17 cellular contexts compared by ENCODE assay signal in genomic region chr11:16612234-16612571, GRCh38.
A peak's percentile ranks its signal among the peaks of the same experiment; 100 is the strongest.
DNase-seq lines count a peak whose midpoint lies in the region; ATAC-seq, FAIRE-seq and TF ChIP-seq lines count a peak whose summit lies in the region.
"Had no signal": no experiment of that assay in that cellular context is flagged by ENCODE, and none has a peak within 500 bp of the region (broad histone marks: within the 10 kb centered on the region; RNA-seq: fewer than 3 reads in every experiment).

No MANE protein-coding gene starts in this region.

- H3K4me1 Mint-ChIP-seq in chondrocyte (ENCODE audit: low read depth), result peaks cover 25% of the 10 kb centered on the region
- H3K4me1 Mint-ChIP-seq in nephron, result peaks cover 19% of the 10 kb centered on the region

- H3K4me3 ChIP-seq in HepG2 (replicated peaks in 1 of 3; ENCODE audit: insufficient read depth in 1 of 3, low read depth in 2 of 3, low read length in 3 of 3) (no peak overlapping the region), right lobe of liver (no peak overlapping the region)

- POLR2A ChIA-PET in HepG2 (lab: Yijun Ruan, JAX), result no interaction called here

- H3K27me3 Mint-ChIP-seq in chondrocyte (ENCODE audit: low read depth) (peaks cover 2% of the 10 kb centered on the region), nephron (ENCODE audit: low read depth) (peaks cover 5% of the 10 kb centered on the region)
- H3K27me3 Mint-ChIP-seq: activated naive CD4-positive, alpha-beta T cell treated with anti-CD3 and anti-CD28 coated beads, Interleukin-2, amount 10 ng/mL, durations not matched to agents 7 days and 5 days had no signal

- H4K20me1 ChIP-seq in HepG2 (ENCODE audit: insufficient read depth, low read length), result no peaks in the 10 kb centered on the region

- no TSS peak for BruUV-seq in HepG2 (replicated peaks; lab: Mats Ljungman, UMichigan)

- intact Hi-C loops in HepG2 (cut with micrococcal nuclease; ENCODE audit: unreplicated experiment), result loop anchor here (10.0 kb wide), 1 partner anchor 1287 kb away; no protein-coding TSS in a partner anchor
- intact Hi-C loops in right lobe of liver (cut with DNase I), result no loop called here

- H3K9me3 Mint-ChIP-seq in chondrocyte (ENCODE audit: low read depth) (no peaks in the 10 kb centered on the region), nephron (no peaks in the 10 kb centered on the region)
- H3K9me3 Mint-ChIP-seq: activated naive CD4-positive, alpha-beta T cell treated with anti-CD3 and anti-CD28 coated beads, Interleukin-2, amount 10 ng/mL, durations not matched to agents 7 days and 5 days; activated T-cell treated with anti-CD3 and anti-CD28 coated beads, Interleukin-2, amount 50 U/mL, for 24 hours had no signal

- CTCF ChIA-PET in HepG2 (lab: Yijun Ruan, JAX; ENCODE audit: low intra/inter-chr PET ratio, low total read pairs), result interaction anchor here (2.3 to 2.4 kb wide), 2 partner anchors 785 to 792 kb away, joined by 6 to 15 read pairs; no protein-coding TSS in a partner anchor

- no peak overlapping the region for H3K9ac ChIP-seq in HepG2 (ENCODE audit: insufficient read depth, low read depth, low read length)

- peaks cover 21% of the 10 kb centered on the region for H3K4me1 ChIP-seq in HepG2 (ENCODE audit: insufficient read depth, low read length)
- peaks cover 0 to 10% (median 0%) of the 10 kb centered on the region in 4 donors for H3K4me1 ChIP-seq in right lobe of liver

- H3K4me3 Mint-ChIP-seq in chondrocyte (ENCODE audit: unreplicated experiment) (peak overlapping the region; percentile 58), nephron (peak overlapping the region; percentile 80 to 91 (median 89))
- H3K4me3 Mint-ChIP-seq: activated CD8-positive, alpha-beta T cell treated with anti-CD3 and anti-CD28 coated beads, Interleukin-2, amount 10 ng/mL, durations not matched to agents 7 days and 5 days; activated naive CD4-positive, alpha-beta T cell treated with anti-CD3 and anti-CD28 coated beads, Interleukin-2, amount 10 ng/mL, durations not matched to agents 7 days and 5 days had no signal

- H3K4me2 ChIP-seq in HepG2 (ENCODE audit: low read depth, low read length), result no peak overlapping the region

- H2AFZ ChIP-seq in HepG2 (ENCODE audit: low read length), result no peak overlapping the region

- TF ChIP-seq POLR2A in HepG2 (IDR thresholded peaks at IDR 0.05; ENCODE audit: insufficient read depth in 1 of 2, low read depth in 2 of 2, low read length in 2 of 2) (no peak), right lobe of liver (IDR thresholded peaks at IDR 0.05) (no peak)

- no peaks in the 10 kb centered on the region for H3K9me3 ChIP-seq in HepG2 (ENCODE audit: low read length)
- H3K9me3 ChIP-seq in right lobe of liver, result no peaks in the 10 kb centered on the region
- H3K9me3 ChIP-seq: pancreas had no signal

- no peak for TF ChIP-seq CTCF in HepG2 (CRISPR knock-in tag; IDR thresholded peaks at IDR 0.05)
- no peak for TF ChIP-seq CTCF in right lobe of liver (IDR thresholded peaks at IDR 0.05)
- no peak for TF ChIP-seq CTCF in chondrocyte (IDR thresholded peaks at IDR 0.05)
- TF ChIP-seq CTCF in nephron (IDR thresholded peaks at IDR 0.05; ENCODE audit: unreplicated experiment in 3 of 3), result no peak

- H3K27ac ChIP-seq in HepG2 (ENCODE audit: extremely low read length, insufficient read depth, low read length) (no peak overlapping the region), right lobe of liver (no peak overlapping the region)

- 20% methylated on average over 4 of the region's 4 CpGs for WGBS in HepG2 (ENCODE audit: low lambda C conversion rate)
- 20% methylated on average over 4 of the region's 4 CpGs for WGBS in right lobe of liver (ENCODE audit: insufficient coverage, low coverage, low lambda C conversion rate, missing lambda C conversion rate)

- H3K36me3 Mint-ChIP-seq in chondrocyte (ENCODE audit: low read depth), result no peaks in the 10 kb centered on the region
- no peaks in the 10 kb centered on the region for H3K36me3 Mint-ChIP-seq in nephron (ENCODE audit: low read depth)
- H3K36me3 Mint-ChIP-seq: naive B cell had no signal

- in situ Hi-C loops in HepG2 (cut with HindIII; ENCODE audit: extremely low pct_ligation_motif_present, low pct_unique_long_range_greater_than_20kb), result loop anchor here (10.0 kb wide), 2 partner anchors 667 to 787 kb away; no protein-coding TSS in a partner anchor

- no peak for TF ChIP-seq RAD21 in HepG2 (CRISPR knock-in tag; IDR thresholded peaks at IDR 0.05)

- peaks cover 11 to 64% of the 10 kb centered on the region in 2 experiments; a peak in 4 of 5 replicates for H3K27me3 ChIP-seq in HepG2 (ENCODE audit: control insufficient read depth in 1 of 2, insufficient read depth in 2 of 2, low read length in 2 of 2)
- H3K27me3 ChIP-seq in right lobe of liver, result peaks cover 6 to 41% of the 10 kb centered on the region in 2 donors

- no peak for DNase-seq in HepG2 (ENCODE audit: low spot score)
- DNase-seq in right lobe of liver, result no peak
- DNase-seq in chondrocyte (ENCODE audit: low spot score), result no peak
- DNase-seq in RCC 7860 (ENCODE audit: low spot score), result no peak
- DNase-seq: activated CD4-positive, CD25-positive, alpha-beta regulatory T cell; activated CD8-positive, alpha-beta T cell treated with anti-CD3 and anti-CD28 coated beads, Interleukin-2, amount 10 ng/mL, durations not matched to agents 7 days and 5 days; activated naive CD4-positive, alpha-beta T cell treated with anti-CD3 and anti-CD28 coated beads, Interleukin-2, amount 10 ng/mL, durations not matched to agents 7 days and 5 days; activated T-cell treated with anti-CD3 and anti-CD28 coated beads, Interleukin-2, amount 50 U/mL, for 24 hours; effector memory CD4-positive, alpha-beta T cell; GF-D8; naive B cell; NCI-H2107; pancreas; T1000 had no signal

- no peaks in the 10 kb centered on the region for H3K79me2 ChIP-seq in HepG2 (ENCODE audit: insufficient read depth, low read length)

- H3K36me3 ChIP-seq in HepG2 (replicated peaks in 1 of 2; ENCODE audit: control insufficient read depth in 1 of 2, insufficient read depth in 2 of 2, low read length in 2 of 2), result no peaks in the 10 kb centered on the region
- no peaks in the 10 kb centered on the region for H3K36me3 ChIP-seq in right lobe of liver
- H3K36me3 ChIP-seq: pancreas had no signal

- H3K27ac Mint-ChIP-seq in chondrocyte (ENCODE audit: unreplicated experiment) (peak overlapping the region; percentile 2), nephron (peak overlapping the region in 2 of 3 experiments; percentile 3 to 6)
- H3K27ac Mint-ChIP-seq: activated CD8-positive, alpha-beta T cell treated with anti-CD3 and anti-CD28 coated beads, Interleukin-2, amount 10 ng/mL, durations not matched to agents 7 days and 5 days; activated T-cell treated with anti-CD3 and anti-CD28 coated beads, Interleukin-2, amount 50 U/mL, for 24 hours had no signal

- TF ChIP-seq EP300 in HepG2 (IDR thresholded peaks at IDR 0.05; ENCODE audit: low read depth in 2 of 2, low read length in 2 of 2) (no peak), HepG2 (CRISPR knock-in tag; IDR thresholded peaks at IDR 0.05; ENCODE audit: borderline replicate concordance) (no peak)

- FAIRE-seq in HepG2 (lab: Jason Lieb, UNC) (no peak), RCC 7860 (lab: Jason Lieb, UNC) (no peak)
- FAIRE-seq: pancreas had no signal

- no peak for ATAC-seq in HepG2
- ATAC-seq in right lobe of liver, result no peak
- ATAC-seq in HG03045 (IDR thresholded peaks at IDR 0.05; ENCODE audit: unreplicated experiment), result no peak
- ATAC-seq in HG02798 (IDR thresholded peaks at IDR 0.05; ENCODE audit: poor library complexity, unreplicated experiment), result no peak
- ATAC-seq: activated CD8-positive, alpha-beta T cell treated with anti-CD3 and anti-CD28 coated beads, Interleukin-2, amount 10 ng/mL, durations not matched to agents 7 days and 5 days had no signal

TF ChIP-seq in HepG2, 621 proteins besides CTCF, POLR2A, EP300 and RAD21:
- TF ChIP-seq PREB (CRISPR knock-in tag; IDR thresholded peaks at IDR 0.05) (no peak), HOXA9 (CRISPR knock-in tag; IDR thresholded peaks at IDR 0.05; ENCODE audit: borderline replicate concordance) (no peak), SALL2 (CRISPR knock-in tag; IDR thresholded peaks at IDR 0.05) (no peak), HNRNPK (IDR thresholded peaks at IDR 0.05; ENCODE audit: low read depth, low read length, poor library complexity, severe bottlenecking) (peak; percentile 8), ZNF556 (CRISPR knock-in tag; IDR thresholded peaks at IDR 0.05; ENCODE audit: borderline replicate concordance) (no peak)
